1 cellular context compared by ENCODE assay signal in genomic region chr1:65480684-65481405, GRCh38.
TF ChIP-seq lines count a peak whose summit lies in the region.

No MANE protein-coding gene starts in this region.

TF ChIP-seq in K562, 482 proteins besides CTCF, POLR2A, EP300 and RAD21 (continued from another document and continues in another):
- TF ChIP-seq ZBTB11 (CRISPR knock-in tag; IDR thresholded peaks at IDR 0.05) (no peak; a peak in 1 of 6 replicates), ZBTB17 (CRISPR knock-in tag; IDR thresholded peaks at IDR 0.05) (no peak), HDGF (IDR thresholded peaks at IDR 0.05) (no peak), CC2D1A (IDR thresholded peaks at IDR 0.05) (peak; percentile 83; the same call in 1 of the 2 replicates), ZNF639 (CRISPR knock-in tag; conservative IDR thresholded peaks at IDR 0.05 in 1 of 2, IDR thresholded peaks at IDR 0.05 in 1 of 2) (0 out of 4 replicates have a peak, but pooled peaks of 1 of the 2 experiments have one; percentile 25), E2F1 (CRISPR knock-in tag; IDR thresholded peaks at IDR 0.05) (no peak), SLC30A9 (CRISPR knock-in tag; IDR thresholded peaks at IDR 0.05) (no peak), ZHX1 (conservative IDR thresholded peaks at IDR 0.05; ENCODE audit: low read length) (no peak), THRAP3 (IDR thresholded peaks at IDR 0.05; ENCODE audit: borderline replicate concordance) (no peak), ATF2 (CRISPR knock-in tag; IDR thresholded peaks at IDR 0.05) (no peak), RNF219 (CRISPR knock-in tag; IDR thresholded peaks at IDR 0.05) (no peak), SRSF9 (IDR thresholded peaks at IDR 0.05; ENCODE audit: borderline replicate concordance, low read depth, low read length) (no peak), HNRNPH1 (optimal IDR thresholded peaks at IDR 0.05; ENCODE audit: low read depth, low read length) (no peak), ILK (tag; IDR thresholded peaks at IDR 0.05; ENCODE audit: borderline replicate concordance, low read depth) (no peak), SMAD3 (CRISPR knock-in tag; conservative IDR thresholded peaks at IDR 0.05) (no peak), PYGO2 (tag; IDR thresholded peaks at IDR 0.05) (no peak), SOX6 (IDR thresholded peaks at IDR 0.05) (peak; percentile 93), ZNF507 (tag; conservative IDR thresholded peaks at IDR 0.05) (no peak), FIP1L1 (IDR thresholded peaks at IDR 0.05; ENCODE audit: low read depth, low read length, poor library complexity, severe bottlenecking) (no peak), ZNF212 (CRISPR knock-in tag; IDR thresholded peaks at IDR 0.05) (no peak), FOSL1 (tag; conservative IDR thresholded peaks at IDR 0.05) (peak; percentile 65), TAF15 (IDR thresholded peaks at IDR 0.05; ENCODE audit: low read depth, low read length) (no peak), EP400 (IDR thresholded peaks at IDR 0.05) (peak; percentile 87), KDM1A (IDR thresholded peaks at IDR 0.05) (peak; percentile 67 to 76), HSF4 (CRISPR knock-in tag; IDR thresholded peaks at IDR 0.05; ENCODE audit: borderline replicate concordance) (no peak), DPF2 (IDR thresholded peaks at IDR 0.05) (peak; percentile 90), HBP1 (CRISPR knock-in tag; IDR thresholded peaks at IDR 0.05) (no peak), ZZZ3 (IDR thresholded peaks at IDR 0.05) (no peak), POLR2AphosphoS5 (IDR thresholded peaks at IDR 0.05; ENCODE audit: control insufficient read depth, insufficient read depth, low read depth, low read length) (peak; percentile 83), ZNF347 (CRISPR knock-in tag; IDR thresholded peaks at IDR 0.05; ENCODE audit: low read depth) (no peak), MAFF (IDR thresholded peaks at IDR 0.05; ENCODE audit: low read length) (peak; percentile 48; the same call in 1 of the 2 replicates), AFF4 (CRISPR knock-in tag; IDR thresholded peaks at IDR 0.05) (peak; percentile 49; the same call in 1 of the 2 replicates), ELF1 (tag; IDR thresholded peaks at IDR 0.05) (no peak), BHLHE40 (IDR thresholded peaks at IDR 0.05; ENCODE audit: low read length) (peak; percentile 92), ZNF217 (CRISPR knock-in tag; IDR thresholded peaks at IDR 0.05) (no peak), HEY1 (CRISPR knock-in tag; IDR thresholded peaks at IDR 0.05; ENCODE audit: borderline replicate concordance) (no peak), ZBTB33 (CRISPR knock-in tag; IDR thresholded peaks at IDR 0.05) (peak; percentile 31; the same call in 1 of the 2 replicates), LARP7 (IDR thresholded peaks at IDR 0.05) (peak; percentile 69; the same call in 1 of the 2 replicates), TAF7 (tag; IDR thresholded peaks at IDR 0.05) (no peak), SUPT5H (IDR thresholded peaks at IDR 0.05) (peak; percentile 80), ZNF431 (CRISPR knock-in tag; IDR thresholded peaks at IDR 0.05) (no peak), CTBP1 (IDR thresholded peaks at IDR 0.05; ENCODE audit: borderline replicate concordance) (peak; percentile 68; the same call in 1 of the 2 replicates), SP1 (CRISPR knock-in tag; IDR thresholded peaks at IDR 0.05) (peak; percentile 24; the same call in 1 of the 2 replicates), BRCA1 (IDR thresholded peaks at IDR 0.05) (no peak), BRCA1 (CRISPR knock-in tag; IDR thresholded peaks at IDR 0.05) (no peak), ZNF175 (CRISPR knock-in tag; IDR thresholded peaks at IDR 0.05; ENCODE audit: low read depth) (no peak), CBFA2T3 (IDR thresholded peaks at IDR 0.05) (peak; percentile 95), ZNF408 (CRISPR knock-in tag; IDR thresholded peaks at IDR 0.05; ENCODE audit: low read depth) (no peak)
